Comparison of ENCODE assay signal across 34 cellular contexts in the genomic region with DNA sequence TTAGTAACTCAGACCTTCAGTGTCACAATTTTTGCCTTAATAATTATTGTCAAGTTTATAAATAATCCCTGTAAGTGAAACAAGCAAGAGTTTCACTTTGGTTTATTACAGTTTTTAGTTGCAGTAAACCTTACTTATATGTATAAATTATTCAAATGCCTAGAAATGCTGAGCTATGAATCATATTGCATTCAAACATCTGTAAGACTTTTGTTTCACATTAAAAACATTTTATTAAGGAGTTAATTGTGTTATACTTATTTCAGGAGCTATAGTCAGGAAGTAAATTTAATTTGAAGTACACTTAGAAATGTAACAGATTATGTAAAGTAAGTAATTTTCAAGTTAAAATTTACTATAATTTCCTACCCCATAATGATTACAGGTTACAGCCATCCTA.
"Had no signal": no experiment of that assay in that cellular context is flagged by ENCODE, and none has a peak within 500 bp of the region (broad histone marks: within the 10 kb centered on the region; RNA-seq: fewer than 3 reads in every experiment).

No MANE protein-coding gene starts in this region.

- ATAC-seq: right lobe of liver; stimulated activated naive CD8-positive, alpha-beta T cell treated with anti-CD3 and anti-CD28 coated beads, Interleukin-15, Interleukin-2, amounts not matched to agents 100 U/mL and 50 U/mL, for 24 hours had no signal

- H3K9me3 Mint-ChIP-seq: activated CD4-positive, alpha-beta memory T cell treated with anti-CD3 and anti-CD28 coated beads for 36 hours; activated CD4-positive, alpha-beta T cell treated with anti-CD3 and anti-CD28 coated beads, Interleukin-2, amount 10 ng/mL, durations not matched to agents 24 days and 14 days; activated naive CD4-positive, alpha-beta T cell treated with anti-CD3 and anti-CD28 coated beads for 36 hours; activated naive CD8-positive, alpha-beta T cell treated with anti-CD3 and anti-CD28 coated beads for 36 hours; activated T-helper 1 cell treated with anti-CD3 and anti-CD28 coated beads, Interleukin-12 subunit alpha, Interleukin-12 subunit beta, Interleukin-2, Interleukin-4 antibody, amounts not matched to agents 30 ng/mL and 10 ng/mL and 1 ng/mL, durations not matched to agents 14 hours and 24 hours and 36 hours; immature natural killer cell; mesothelial cell of epicardium; naive B cell; nephron progenitor cell had no signal

- H3K4me1 ChIP-seq: right lobe of liver had no signal

- H3K27ac Mint-ChIP-seq: activated CD4-positive, alpha-beta memory T cell treated with anti-CD3 and anti-CD28 coated beads for 36 hours; activated CD4-positive, alpha-beta T cell treated with anti-CD3 and anti-CD28 coated beads, Interleukin-2, amount 10 ng/mL, durations not matched to agents 24 days and 14 days; activated naive CD4-positive, alpha-beta T cell treated with anti-CD3 and anti-CD28 coated beads for 36 hours; activated naive CD8-positive, alpha-beta T cell treated with anti-CD3 and anti-CD28 coated beads for 36 hours; activated T-helper 1 cell treated with anti-CD3 and anti-CD28 coated beads, Interleukin-12 subunit alpha, Interleukin-12 subunit beta, Interleukin-2, Interleukin-4 antibody, amounts not matched to agents 30 ng/mL and 10 ng/mL and 1 ng/mL, durations not matched to agents 14 hours and 24 hours and 36 hours; immature natural killer cell; mesothelial cell of epicardium; naive B cell; nephron progenitor cell; progenitor cell of endocrine pancreas had no signal

- H3K36me3 Mint-ChIP-seq: immature natural killer cell, mesothelial cell of epicardium, naive B cell had no signal

- H3K27me3 ChIP-seq: ascending aorta, esophagus squamous epithelium, neutrophil, ovary, right lobe of liver, testis had no signal

- H3K4me3 Mint-ChIP-seq: activated CD4-positive, alpha-beta memory T cell treated with anti-CD3 and anti-CD28 coated beads for 36 hours; activated CD4-positive, alpha-beta T cell treated with anti-CD3 and anti-CD28 coated beads, Interleukin-2, amount 10 ng/mL, durations not matched to agents 24 days and 14 days; activated naive CD4-positive, alpha-beta T cell treated with anti-CD3 and anti-CD28 coated beads for 36 hours; activated naive CD8-positive, alpha-beta T cell treated with anti-CD3 and anti-CD28 coated beads for 36 hours; activated T-helper 1 cell treated with anti-CD3 and anti-CD28 coated beads, Interleukin-12 subunit alpha, Interleukin-12 subunit beta, Interleukin-2, Interleukin-4 antibody, amounts not matched to agents 30 ng/mL and 10 ng/mL and 1 ng/mL, durations not matched to agents 14 hours and 24 hours and 36 hours; immature natural killer cell; mesothelial cell of epicardium; naive B cell; nephron progenitor cell had no signal

- H3K4me3 ChIP-seq: ascending aorta, esophagus squamous epithelium, ovary, right lobe of liver, skin epidermis, testis had no signal

- H3K27ac ChIP-seq: ascending aorta, epithelial cell of prostate, esophagus squamous epithelium, neutrophil, ovary, right lobe of liver, skin epidermis, testis had no signal

- DNase-seq: activated CD4-positive, alpha-beta memory T cell treated with anti-CD3 and anti-CD28 coated beads for 36 hours; activated CD4-positive, alpha-beta T cell treated with anti-CD3 and anti-CD28 coated beads, Interleukin-2, amount 10 ng/mL, durations not matched to agents 24 days and 14 days; activated CD4-positive, CD25-positive, alpha-beta regulatory T cell treated with anti-CD3 and anti-CD28 coated beads, Interleukin-2, amount 50 U/mL, for 72 hours; activated CD8-positive, alpha-beta memory T cell treated with anti-CD3 and anti-CD28 coated beads, Interleukin-2, amount 50 U/mL, for 4 hours; activated effector memory CD4-positive, alpha-beta T cell treated with anti-CD3 and anti-CD28 coated beads, Interleukin-2, amount 50 U/mL, for 16 hours; activated naive CD4-positive, alpha-beta T cell treated with anti-CD3 and anti-CD28 coated beads for 36 hours; activated naive CD8-positive, alpha-beta T cell treated with anti-CD3 and anti-CD28 coated beads for 36 hours; activated T-cell treated with anti-CD3 and anti-CD28 coated beads, Interleukin-2, amount 50 U/mL, for 1 hour; central memory CD4-positive, alpha-beta T cell; dermis blood vessel endothelial cell; effector CD8-positive, alpha-beta T cell; esophagus squamous epithelium; head of caudate nucleus; hippocampal formation; immature natural killer cell; naive B cell; nephron progenitor cell; ovary; right lobe of liver; stimulated activated CD4-positive, alpha-beta T cell treated with anti-CD3 and anti-CD28 coated beads, Interleukin-12 subunit alpha, Interleukin-12 subunit beta, amount 100 ng/mL, for 4 hours; stimulated activated CD4-positive, alpha-beta T cell treated with anti-CD3 and anti-CD28 coated beads, Interleukin-4, amount 100 ng/mL, for 1 hour; stimulated activated naive CD8-positive, alpha-beta T cell treated with anti-CD3 and anti-CD28 coated beads, Interleukin-15, Interleukin-2, amounts not matched to agents 100 U/mL and 50 U/mL, for 24 hours; T1000; testis; trophoblast cell had no signal

- H3K36me3 ChIP-seq: ascending aorta, esophagus squamous epithelium, neutrophil, ovary, right lobe of liver had no signal

- H3K27me3 Mint-ChIP-seq: activated CD4-positive, alpha-beta memory T cell treated with anti-CD3 and anti-CD28 coated beads for 36 hours; activated naive CD8-positive, alpha-beta T cell treated with anti-CD3 and anti-CD28 coated beads for 36 hours; naive B cell; progenitor cell of endocrine pancreas had no signal

- FAIRE-seq: endometrium, urothelium cell line had no signal

- H3K9me3 ChIP-seq: ascending aorta, esophagus squamous epithelium, neutrophil, ovary, right lobe of liver, testis had no signal
